In the genomic region with DNA sequence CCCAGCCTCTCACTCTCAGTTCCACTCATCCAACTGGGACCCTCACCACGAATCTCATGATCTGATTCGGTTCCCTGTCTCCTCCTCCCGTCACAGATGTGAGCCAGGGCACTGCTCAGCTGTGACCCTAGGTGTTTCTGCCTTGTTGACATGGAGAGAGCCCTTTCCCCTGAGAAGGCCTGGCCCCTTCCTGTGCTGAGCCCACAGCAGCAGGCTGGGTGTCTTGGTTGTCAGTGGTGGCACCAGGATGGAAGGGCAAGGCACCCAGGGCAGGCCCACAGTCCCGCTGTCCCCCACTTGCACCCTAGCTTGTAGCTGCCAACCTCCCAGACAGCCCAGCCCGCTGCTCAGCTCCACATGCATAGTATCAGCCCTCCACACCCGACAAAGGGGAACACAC, we compare ENCODE assay signal across 1 cellular context.
TF ChIP-seq lines count a peak whose summit lies in the region.

No MANE protein-coding gene starts in this region.

TF ChIP-seq in A549, 52 proteins besides CTCF, POLR2A, EP300 and RAD21 (continued from another document):
- TF ChIP-seq, protein P1, sequence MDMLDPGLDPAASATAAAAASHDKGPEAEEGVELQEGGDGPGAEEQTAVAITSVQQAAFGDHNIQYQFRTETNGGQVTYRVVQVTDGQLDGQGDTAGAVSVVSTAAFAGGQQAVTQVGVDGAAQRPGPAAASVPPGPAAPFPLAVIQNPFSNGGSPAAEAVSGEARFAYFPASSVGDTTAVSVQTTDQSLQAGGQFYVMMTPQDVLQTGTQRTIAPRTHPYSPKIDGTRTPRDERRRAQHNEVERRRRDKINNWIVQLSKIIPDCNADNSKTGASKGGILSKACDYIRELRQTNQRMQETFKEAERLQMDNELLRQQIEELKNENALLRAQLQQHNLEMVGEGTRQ (IDR thresholded peaks at IDR 0.05) = no peak
- TF ChIP-seq NR3C1 (IDR thresholded peaks at IDR 0.05) (no peak), RARB (CRISPR knock-in tag; IDR thresholded peaks at IDR 0.05) (no peak), BHLHE40 (IDR thresholded peaks at IDR 0.05; ENCODE audit: low read depth, low read length) (no peak)
- TF ChIP-seq, protein P2, sequence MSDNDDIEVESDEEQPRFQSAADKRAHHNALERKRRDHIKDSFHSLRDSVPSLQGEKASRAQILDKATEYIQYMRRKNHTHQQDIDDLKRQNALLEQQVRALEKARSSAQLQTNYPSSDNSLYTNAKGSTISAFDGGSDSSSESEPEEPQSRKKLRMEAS (IDR thresholded peaks at IDR 0.05) = no peak
